In genomic region chr9:120477534-120478001, GRCh38 we compare ENCODE assay signal across 8 cellular contexts.
DNase-seq lines count a peak whose midpoint lies in the region; ATAC-seq and TF ChIP-seq lines count a peak whose summit lies in the region.

No MANE protein-coding gene starts in this region.

- no peak overlapping the region for H2BK5ac ChIP-seq in trophoblast cell (ENCODE audit: low read depth, low read length, poor library complexity)

- H3K79me2 ChIP-seq in trophoblast cell (ENCODE audit: control insufficient read depth, insufficient read depth, low read length, poor library complexity) = no peaks in the 10 kb centered on the region

- WGBS in adrenal gland, 4 donors = 11 to 23% (median 15%) methylated on average over 3 of the region's 3 CpGs
- no CpG with 5 or more reads among the region's 3 CpGs for WGBS in trophoblast cell (ENCODE audit: extremely low coverage, insufficient coverage, insufficient read length)

- peak; percentile 89 to 96 (median 93) for TF ChIP-seq CTCF in adrenal gland (IDR thresholded peaks at IDR 0.05)

- H3K27ac Mint-ChIP-seq in activated naive CD8-positive, alpha-beta T cell treated with anti-CD3 and anti-CD28 coated beads, Interleukin-2, amount 10 ng/mL, durations not matched to agents 7 days and 5 days = no peak overlapping the region
- no peak overlapping the region for H3K27ac Mint-ChIP-seq in activated naive CD8-positive, alpha-beta T cell treated with anti-CD3 and anti-CD28 coated beads for 36 hours

- H3K4me1 ChIP-seq in adrenal gland (replicated peaks in 1 of 2) (peaks cover 4 to 18% of the 10 kb centered on the region in 2 donors), trophoblast cell (ENCODE audit: control insufficient read depth in 1 of 2, insufficient read depth in 2 of 2, low read length in 2 of 2) (peaks cover 0 to 4% of the 10 kb centered on the region in 2 experiments)

- no peaks in the 10 kb centered on the region for H3K9me3 Mint-ChIP-seq in activated naive CD8-positive, alpha-beta T cell treated with anti-CD3 and anti-CD28 coated beads, Interleukin-2, amount 10 ng/mL, durations not matched to agents 7 days and 5 days
- no peaks in the 10 kb centered on the region for H3K9me3 Mint-ChIP-seq in activated naive CD8-positive, alpha-beta T cell treated with anti-CD3 and anti-CD28 coated beads for 36 hours

- peaks cover 5% of the 10 kb centered on the region for H3K4me1 Mint-ChIP-seq in activated naive CD8-positive, alpha-beta T cell treated with anti-CD3 and anti-CD28 coated beads, Interleukin-2, amount 10 ng/mL, durations not matched to agents 7 days and 5 days
- no peaks in the 10 kb centered on the region for H3K4me1 Mint-ChIP-seq in activated naive CD8-positive, alpha-beta T cell treated with anti-CD3 and anti-CD28 coated beads for 36 hours

- H4K91ac ChIP-seq in trophoblast cell (ENCODE audit: low read depth, low read length) = no peak overlapping the region

- H3K27me3 ChIP-seq in adrenal gland (no peaks in the 10 kb centered on the region), trophoblast cell (ENCODE audit: insufficient read depth, low read length) (no peaks in the 10 kb centered on the region)

- DNase-seq in activated naive CD8-positive, alpha-beta T cell treated with anti-CD3 and anti-CD28 coated beads, Interleukin-2, amount 10 ng/mL, durations not matched to agents 7 days and 5 days = peak; percentile 45
- no peak for DNase-seq in activated naive CD8-positive, alpha-beta T cell treated with anti-CD3 and anti-CD28 coated beads for 36 hours
- DNase-seq in NCI-H524 (lab: John Stamatoyannopoulos, UW) (peak; percentile 59 to 88), adrenal gland (peak; percentile 64 to 92 (median 74)), cardiac septum (ENCODE audit: low spot score) (peak; percentile 79), trophoblast cell (peak; percentile 14 to 72)

- H3K18ac ChIP-seq in trophoblast cell (ENCODE audit: low read length) = no peak overlapping the region

- peaks cover 0 to 12% of the 10 kb centered on the region in 2 donors for H3K36me3 ChIP-seq in adrenal gland (replicated peaks in 1 of 2)
- H3K36me3 ChIP-seq in trophoblast cell (ENCODE audit: control insufficient read depth in 1 of 2, insufficient read depth in 2 of 2, low read length in 2 of 2) = peaks cover 4 to 14% of the 10 kb centered on the region in 2 experiments

- H2BK12ac ChIP-seq in trophoblast cell (ENCODE audit: low read length) = no peak overlapping the region

- no peak overlapping the region for H3K9ac ChIP-seq in trophoblast cell (ENCODE audit: low read length)

- no peak overlapping the region for H3K14ac ChIP-seq in trophoblast cell (ENCODE audit: low read length)

- H3K4me3 Mint-ChIP-seq in activated naive CD8-positive, alpha-beta T cell treated with anti-CD3 and anti-CD28 coated beads, Interleukin-2, amount 10 ng/mL, durations not matched to agents 7 days and 5 days = no peak overlapping the region
- H3K4me3 Mint-ChIP-seq in activated naive CD8-positive, alpha-beta T cell treated with anti-CD3 and anti-CD28 coated beads for 36 hours = no peak overlapping the region

- H3K4ac ChIP-seq in trophoblast cell (ENCODE audit: low read depth, low read length) = no peak overlapping the region

- H2AK5ac ChIP-seq in trophoblast cell (ENCODE audit: low read length) = no peak overlapping the region

- no peaks in the 10 kb centered on the region for H3K9me3 ChIP-seq in adrenal gland (replicated peaks in 1 of 3)
- no peaks in the 10 kb centered on the region for H3K9me3 ChIP-seq in trophoblast cell (ENCODE audit: insufficient read depth, low read depth, low read length)

- H4K12ac ChIP-seq in trophoblast cell (ENCODE audit: low read depth, low read length) = no peak overlapping the region

- POLR2A ChIA-PET in activated naive CD8-positive, alpha-beta T cell treated with anti-CD3 and anti-CD28 coated beads, Interleukin-2, amount 10 ng/mL, durations not matched to agents 7 days and 5 days (lab: Charles Lee) = no interaction called here

- ATAC-seq in activated naive CD8-positive, alpha-beta T cell treated with anti-CD3 and anti-CD28 coated beads, Interleukin-2, amount 10 ng/mL, durations not matched to agents 7 days and 5 days (ENCODE audit: low read depth) = no peak
- ATAC-seq in HG03045 (IDR thresholded peaks at IDR 0.05; ENCODE audit: unreplicated experiment) = peak; percentile 47
- ATAC-seq in GM18907 (IDR thresholded peaks at IDR 0.05; ENCODE audit: unreplicated experiment) = no peak

- H2AFZ ChIP-seq in trophoblast cell (ENCODE audit: insufficient read depth, low read length, poor library complexity) = no peak overlapping the region

- H3K23ac ChIP-seq in trophoblast cell (ENCODE audit: low read length) = no peak overlapping the region

- H4K8ac ChIP-seq in trophoblast cell (ENCODE audit: low read depth, low read length) = no peak overlapping the region

- intact Hi-C loops in adrenal gland (cut with DNase I) (loop anchor here in 1 of 2 donors (10.0 kb wide), 1 partner anchor 513 kb away; no protein-coding TSS in a partner anchor), cardiac septum (cut with DNase I) (loop anchor here (10.0 kb wide), 1 partner anchor 923 kb away; no protein-coding TSS in a partner anchor)

- no peak overlapping the region for H2BK120ac ChIP-seq in trophoblast cell (ENCODE audit: insufficient read depth, low read length, poor library complexity)

- TF ChIP-seq POLR2A in adrenal gland (IDR thresholded peaks at IDR 0.05) = no peak

- H3K27ac ChIP-seq in adrenal gland = no peak overlapping the region
- no peak overlapping the region for H3K27ac ChIP-seq in trophoblast cell (ENCODE audit: low read depth, low read length)

- H3K4me3 ChIP-seq in adrenal gland (no peak overlapping the region), trophoblast cell (ENCODE audit: low read depth, low read length) (no peak overlapping the region)

- H3K79me1 ChIP-seq in trophoblast cell (ENCODE audit: low read length) = no peaks in the 10 kb centered on the region

- H3K4me2 ChIP-seq in trophoblast cell (ENCODE audit: low read length) = no peak overlapping the region

- H3K36me3 Mint-ChIP-seq in activated naive CD8-positive, alpha-beta T cell treated with anti-CD3 and anti-CD28 coated beads, Interleukin-2, amount 10 ng/mL, durations not matched to agents 7 days and 5 days = peaks cover 8% of the 10 kb centered on the region
- peaks cover 18% of the 10 kb centered on the region for H3K36me3 Mint-ChIP-seq in activated naive CD8-positive, alpha-beta T cell treated with anti-CD3 and anti-CD28 coated beads for 36 hours

- H3K27me3 Mint-ChIP-seq in activated naive CD8-positive, alpha-beta T cell treated with anti-CD3 and anti-CD28 coated beads, Interleukin-2, amount 10 ng/mL, durations not matched to agents 7 days and 5 days = no peaks in the 10 kb centered on the region
- H3K27me3 Mint-ChIP-seq in activated naive CD8-positive, alpha-beta T cell treated with anti-CD3 and anti-CD28 coated beads for 36 hours = no peaks in the 10 kb centered on the region
